Comparison of ENCODE assay signal across 8 cellular contexts in genomic region chrX:77894921-77895886, GRCh38. TPM values are rescaled to one million over a fixed set of nuclear protein-coding genes. Genes with fewer than 3 reads are reported as not detected.
DNase-seq lines count a peak whose midpoint lies in the region; ATAC-seq and TF ChIP-seq lines count a peak whose summit lies in the region.

Gene MAGT1, minus strand, starts transcription at chrX:77895435. Its CDS starts 25 bp downstream, at chrX:77895410.

- WGBS in right cardiac atrium: under 1% methylated on average over 49 of the region's 49 CpGs

- no peak for TF ChIP-seq CTCF in ascending aorta (IDR thresholded peaks at IDR 0.05)
- no peak for TF ChIP-seq CTCF in uterus (IDR thresholded peaks at IDR 0.05)

- peak; percentile 80 to 85 for DNase-seq in NCI-H1930 (lab: John Stamatoyannopoulos, UW)
- peak; percentile 90 for DNase-seq in T-helper 2 cell treated with Interferon-gamma antibody and Interleukin-4, amounts not matched to agents 5 μg/mL and 100 μg/mL, for 36 hours (ENCODE audit: low spot score)
- peak; percentile 86 to 96 for DNase-seq in ascending aorta (ENCODE audit: low spot score in 2 of 2)
- DNase-seq in right cardiac atrium: peak; percentile 92 to 96 (median 96)
- DNase-seq in pulmonary artery endothelial cell (ENCODE audit: low read depth, low spot score): peak; percentile 88
- DNase-seq in uterus: peak; percentile 89 to 95

- intact Hi-C loops in ascending aorta (cut with DNase I) (loop anchor here (2.0 to 10.0 kb wide), 3 partner anchors 110 to 1470 kb away; partner anchors contain the start of genes MAGEE1 and PGK1), right cardiac atrium (cut with DNase I) (loop anchor here in 1 of 4 donors (10.0 kb wide), 1 partner anchor 110 kb away; the partner anchor contains the start of gene ATRX), uterus (cut with DNase I; ENCODE audit: low total_unique reads) (no loop called here)

- H3K9me3 Mint-ChIP-seq in T-helper 2 cell treated with Interferon-gamma antibody and Interleukin-4, amounts not matched to agents 5 μg/mL and 100 μg/mL, for 36 hours: no peaks in the 10 kb centered on the region

- H3K36me3 Mint-ChIP-seq in T-helper 2 cell treated with Interferon-gamma antibody and Interleukin-4, amounts not matched to agents 5 μg/mL and 100 μg/mL, for 36 hours (ENCODE audit: low read depth): peaks cover 13% of the 10 kb centered on the region

- peaks cover 12% of the 10 kb centered on the region for H3K4me1 Mint-ChIP-seq in T-helper 2 cell treated with Interferon-gamma antibody and Interleukin-4, amounts not matched to agents 5 μg/mL and 100 μg/mL, for 36 hours (ENCODE audit: low read depth)

- no peaks in the 10 kb centered on the region for H3K9me3 ChIP-seq in ascending aorta
- H3K9me3 ChIP-seq in right cardiac atrium (ENCODE audit: control insufficient read depth, low read length): no peaks in the 10 kb centered on the region
- no peaks in the 10 kb centered on the region for H3K9me3 ChIP-seq in uterus

- H3K4me1 ChIP-seq in ascending aorta (peaks cover 0 to 5% of the 10 kb centered on the region in 2 donors), right cardiac atrium (ENCODE audit: control insufficient read depth, insufficient read depth, low read length) (no peaks in the 10 kb centered on the region), uterus (no peaks in the 10 kb centered on the region)

- H3K36me3 ChIP-seq in ascending aorta (no peaks in the 10 kb centered on the region), uterus (no peaks in the 10 kb centered on the region)

- ATAC-seq in GM18502 (IDR thresholded peaks at IDR 0.05; ENCODE audit: poor library complexity, unreplicated experiment): peak; percentile 90
- peak; percentile 86 for ATAC-seq in HG02970 (IDR thresholded peaks at IDR 0.05; ENCODE audit: low FRiP score, unreplicated experiment)
- peak; percentile 97 to 99 for ATAC-seq in right cardiac atrium

- H3K27me3 Mint-ChIP-seq in T-helper 2 cell treated with Interferon-gamma antibody and Interleukin-4, amounts not matched to agents 5 μg/mL and 100 μg/mL, for 36 hours (ENCODE audit: low read depth): no peaks in the 10 kb centered on the region

- peak within 1 kb of the TSS; percentile 100 for H3K27ac Mint-ChIP-seq in T-helper 2 cell treated with Interferon-gamma antibody and Interleukin-4, amounts not matched to agents 5 μg/mL and 100 μg/mL, for 36 hours

- peak; percentile 62 to 76 for TF ChIP-seq POLR2A in uterus (IDR thresholded peaks at IDR 0.05)

- H3K4me3 ChIP-seq in ascending aorta (peak within 1 kb of the TSS; percentile 76 to 77), right cardiac atrium (ENCODE audit: low read length) (peak within 1 kb of the TSS; percentile 87), uterus (peak within 1 kb of the TSS; percentile 47 to 63)

- peak within 1 kb of the TSS; percentile 91 to 94 for H3K27ac ChIP-seq in ascending aorta
- peak within 1 kb of the TSS; percentile 97 for H3K27ac ChIP-seq in right cardiac atrium (ENCODE audit: low read length)
- peak within 1 kb of the TSS; percentile 93 to 95 for H3K27ac ChIP-seq in uterus

- H3K27me3 ChIP-seq in ascending aorta (no peaks in the 10 kb centered on the region), right cardiac atrium (ENCODE audit: control insufficient read depth, insufficient read depth) (no peaks in the 10 kb centered on the region), uterus (no peaks in the 10 kb centered on the region)

- H3K4me3 Mint-ChIP-seq in T-helper 2 cell treated with Interferon-gamma antibody and Interleukin-4, amounts not matched to agents 5 μg/mL and 100 μg/mL, for 36 hours: peak within 1 kb of the TSS; percentile 100

RNA-seq across cellular contexts. Expression of gene MAGT1, which starts in this region (rescaled TPM):
- total RNA-seq in ascending aorta (34.5 TPM), right cardiac atrium (10 to 100 TPM; 47.1 to 66.4 (median 59.6) TPM), pulmonary artery endothelial cell (180 and 305 TPM in 2 replicates), uterus (100 to 1,000 TPM in 1 of 4 donors, 10 to 100 TPM in 3; 33.6 to 122 (median 48.6) TPM)
- 31.1 TPM for polyA plus RNA-seq in right cardiac atrium

Comparison
In these comparisons a context has a peak if more than half of its experiments do, and no peak if none do; other contexts are left out.
1. Peak in every context shown above with its lines: DNase-seq, ATAC-seq, H3K4me3 ChIP-seq and H3K27ac ChIP-seq.